In the genomic region with DNA sequence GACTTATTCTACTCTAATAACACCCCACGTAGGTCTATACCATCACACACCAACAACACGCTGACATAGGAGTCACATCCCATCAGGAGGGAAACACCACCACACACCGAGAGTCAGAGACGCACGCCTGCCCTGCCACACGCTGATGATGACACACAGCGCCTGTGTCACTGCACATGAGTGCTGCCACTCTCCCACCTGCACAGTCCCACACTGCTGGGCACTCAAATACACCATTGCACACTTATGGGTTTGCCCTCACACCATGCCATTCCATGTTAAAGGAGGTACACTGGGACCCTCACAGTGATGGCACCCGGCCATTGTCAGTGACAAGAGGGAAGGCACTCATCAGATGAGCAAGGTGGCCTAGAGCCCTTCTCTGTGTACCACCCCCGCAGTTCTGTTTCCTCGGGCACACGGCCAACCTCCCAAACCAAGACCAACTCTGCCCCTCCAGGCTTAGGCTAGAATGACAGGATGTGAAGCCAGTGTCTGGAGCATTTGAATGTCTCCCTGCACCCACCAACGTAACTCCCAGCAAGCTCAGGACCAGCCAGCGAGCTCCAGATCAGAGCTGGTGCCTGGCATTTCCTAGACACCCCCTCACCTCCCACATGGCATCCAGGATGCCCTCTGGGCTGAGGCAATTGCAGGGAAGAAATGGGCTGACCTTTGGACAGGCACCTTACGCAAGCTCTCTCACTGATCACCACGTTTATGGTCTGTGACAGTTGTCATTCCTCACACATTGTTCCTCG, we compare ENCODE assay signal across 8 cellular contexts. TPM values are rescaled to one million over a fixed set of nuclear protein-coding genes. Genes with fewer than 3 reads are reported as not detected.
DNase-seq lines count a peak whose midpoint lies in the region; ATAC-seq and TF ChIP-seq lines count a peak whose summit lies in the region.

No MANE protein-coding gene starts in this region.

- peaks cover 59% of the 10 kb centered on the region for H3K4me1 Mint-ChIP-seq in brain

- peaks cover 0 to 4% (median 0%) of the 10 kb centered on the region in 5 experiments for H3K9me3 Mint-ChIP-seq in brain

- H3K27ac Mint-ChIP-seq in brain: peak overlapping the region; percentile 1 to 77 (median 33)

- peaks cover 13% of the 10 kb centered on the region for H3K27me3 Mint-ChIP-seq in brain

- H3K4me3 Mint-ChIP-seq in brain: peak overlapping the region in 3 of 5 experiments; percentile 25 to 50 (median 30)

- peak; percentile 14 to 20 for DNase-seq in activated CD4-positive, alpha-beta T cell treated with anti-CD3 and anti-CD28 coated beads, Interleukin-2, amount 50 U/mL, for 48 hours
- DNase-seq in activated CD4-positive, alpha-beta T cell treated with anti-CD3 and anti-CD28 coated beads, Interleukin-2, amount 50 U/mL, for 4 hours: no peak
- peak; percentile 41 for DNase-seq in NCI-H1105 treated with DMSO at 0.1 percent for 48 hours (lab: John Stamatoyannopoulos, UW)
- peak; percentile 35 for DNase-seq in stimulated activated CD8-positive, alpha-beta memory T cell treated with anti-CD3 and anti-CD28 coated beads, Interleukin-4, amount 100 ng/mL, for 48 hours
- no peak for DNase-seq in middle frontal gyrus (ENCODE audit: extremely low spot score, low spot score)

- peak in 1 of 2 experiments; percentile 52 for TF ChIP-seq CTCF in brain (conservative IDR thresholded peaks at IDR 0.05)

- no peaks in the 10 kb centered on the region for H3K36me3 Mint-ChIP-seq in brain

- ATAC-seq in GM18517 (IDR thresholded peaks at IDR 0.05; ENCODE audit: unreplicated experiment): no peak
- no peak for ATAC-seq in GM18868 (IDR thresholded peaks at IDR 0.05; ENCODE audit: unreplicated experiment)

RNA-seq across cellular contexts. Expression of a gene that starts 3.6 kb away (rescaled TPM):
- polyA plus RNA-seq in brain (ENCODE audit: insufficient read depth, low read depth, low replicate concordance): 172 TPM

Comparison
In these comparisons a context has a peak if more than half of its experiments do, and no peak if none do; other contexts are left out.
1. DNase-seq: peak in activated CD4-positive, alpha-beta T cell treated with anti-CD3 and anti-CD28 coated beads, Interleukin-2, amount 50 U/mL, for 48 hours (2 of 2), NCI-H1105 treated with DMSO at 0.1 percent for 48 hours (single experiment) and stimulated activated CD8-positive, alpha-beta memory T cell treated with anti-CD3 and anti-CD28 coated beads, Interleukin-4, amount 100 ng/mL, for 48 hours (single experiment); none in activated CD4-positive, alpha-beta T cell treated with anti-CD3 and anti-CD28 coated beads, Interleukin-2, amount 50 U/mL, for 4 hours (0 of 2) and middle frontal gyrus (single experiment).